Comparison of ENCODE assay signal across 8 cellular contexts in genomic region chr3:107431048-107431297, GRCh38. TPM values are rescaled to one million over a fixed set of nuclear protein-coding genes. Genes with fewer than 3 reads are reported as not detected.
A peak's percentile ranks its signal among the peaks of the same experiment; 100 is the strongest.
DNase-seq lines count a peak whose midpoint lies in the region; ATAC-seq, FAIRE-seq and TF ChIP-seq lines count a peak whose summit lies in the region.

No MANE protein-coding gene starts in this region.

- peak; percentile 52 for ATAC-seq in GM12878

- RAD21 ChIA-PET in GM12878 (lab: Charles Lee; ENCODE audit: unreplicated experiment): interaction anchor here (0.7 to 0.8 kb wide), 2 partner anchors 156 to 310 kb away, joined by 3 read pairs; no protein-coding TSS in a partner anchor

- H3K4me3 ChIP-seq in GM06990 (replicated peaks; ENCODE audit: low read depth, low read length) (peak overlapping the region; percentile 74), GM23248 (peak overlapping the region; percentile 95), GM12878 (peak overlapping the region; percentile 77)

- H3K27ac Mint-ChIP-seq in immature natural killer cell: peak overlapping the region in 2 of 6 donors; percentile 20 to 63

- H3K9me3 Mint-ChIP-seq in immature natural killer cell: no peaks in the 10 kb centered on the region

- POLR2A ChIA-PET in GM12878 (lab: Charles Lee): interaction anchor here (0.6 kb wide), 2 partner anchors 213 to 252 kb away, joined by 4 read pairs; no protein-coding TSS in a partner anchor

- CTCF ChIA-PET in GM12878 (lab: Yijun Ruan, JAX): interaction anchor here (0.6 to 1.9 kb wide), 9 partner anchors 10 to 259 kb away, joined by 3 to 13 read pairs (median 4); no protein-coding TSS in a partner anchor

- H3F3A ChIP-seq in GM23248 (ENCODE audit: insufficient read depth): peaks cover 28% of the 10 kb centered on the region

- H3K27ac ChIP-seq in GM23248 (peak overlapping the region; percentile 64), GM12878 (ENCODE audit: control insufficient read depth, insufficient read depth) (no peak overlapping the region)

- H3K4me2 ChIP-seq in GM23248 (ENCODE audit: unreplicated experiment): peak overlapping the region; percentile 94
- H3K4me2 ChIP-seq in GM12878 (ENCODE audit: control insufficient read depth, insufficient read depth): peak overlapping the region; percentile 82

- no TSS peak for BruUV-seq in GM12878 (replicated peaks; lab: Mats Ljungman, UMichigan)

- H4K20me1 ChIP-seq in GM23248 (ENCODE audit: insufficient read depth) (no peaks in the 10 kb centered on the region), GM12878 (ENCODE audit: control insufficient read depth, insufficient read depth) (no peaks in the 10 kb centered on the region)

- WGBS in GM23248 (ENCODE audit: low coverage in 1 of 2, low lambda C conversion rate in 2 of 2, missing lambda C conversion rate in 2 of 2), 2 experiments: 1 to 5% methylated on average over 14 to 17 of the region's 17 CpGs
- 0% methylated on average over 7 of the region's 17 CpGs for WGBS in GM12878 (ENCODE audit: insufficient coverage, insufficient replicate concordance, low lambda C conversion rate, missing lambda C conversion rate)

- H3K27me3 ChIP-seq in GM06990 (replicated peaks; ENCODE audit: control insufficient read depth, insufficient read depth, low read length) (no peaks in the 10 kb centered on the region; the same call in 1 of the 2 replicates), GM23248 (replicated peaks; ENCODE audit: insufficient read depth) (no peaks in the 10 kb centered on the region), GM12878 (replicated peaks in 1 of 2; ENCODE audit: control insufficient read depth in 2 of 2, insufficient read depth in 2 of 2, low read length in 1 of 2) (peaks cover 0 to 3% of the 10 kb centered on the region in 2 experiments; a peak in 3 of 4 replicates)

- peak overlapping the region; percentile 85 for H3K9ac ChIP-seq in GM23248
- H3K9ac ChIP-seq in GM12878 (ENCODE audit: control insufficient read depth, insufficient read depth, low read length): peak overlapping the region; percentile 5; the same call in 1 of the 2 replicates

- peak overlapping the region; percentile 100 for H2AFZ ChIP-seq in GM23248
- H2AFZ ChIP-seq in GM12878 (ENCODE audit: control insufficient read depth, low read depth, low read length): peak overlapping the region; percentile 76

- in situ Hi-C loops in GM23248 (cut with MboI): no loop called here
- in situ Hi-C loops in GM12878 (cut with MboI): no loop called here

- intact Hi-C loops in GM12878 (cut with micrococcal nuclease; ENCODE audit: unreplicated experiment): loop anchor here (5.0 kb wide), 2 partner anchors 91 to 311 kb away; partner anchors contain the start of gene BBX

- peak overlapping the region; percentile 80 to 91 (median 90) for H3K4me3 Mint-ChIP-seq in immature natural killer cell

- DNase-seq in GM06990 (ENCODE audit: extremely low read depth, insufficient read length) (peak; percentile 42), GM23248 (no peak), NCI-H2029 (lab: John Stamatoyannopoulos, UW) (peak; percentile 34), GM12878 (ENCODE audit: low read depth, low spot score) (no peak), immature natural killer cell (peak in 2 of 3 donors; percentile 20 to 33), NCI-H526 treated with DMSO at 0.1 percent for 48 hours (lab: John Stamatoyannopoulos, UW) (no peak), COR-L47 (lab: John Stamatoyannopoulos, UW) (no peak)
- peak; percentile 59 for DNase-seq in stimulated activated CD4-positive, alpha-beta T cell treated with anti-CD3 and anti-CD28 coated beads, Interleukin-15, amount 100 ng/mL, for 24 hours

- H3K4me1 ChIP-seq in GM23248 (ENCODE audit: insufficient read depth) (peaks cover 8% of the 10 kb centered on the region), GM12878 (ENCODE audit: control insufficient read depth, insufficient read depth, low read length) (no peaks in the 10 kb centered on the region; the same call in 1 of the 2 replicates)

- no peak for TF ChIP-seq CTCF in GM06990 (IDR thresholded peaks at IDR 0.05; ENCODE audit: insufficient read depth, low read length, poor library complexity, severe bottlenecking)
- TF ChIP-seq CTCF in GM12878 (IDR thresholded peaks at IDR 0.05 in 2 of 3, conservative IDR thresholded peaks at IDR 0.05 in 1 of 3; ENCODE audit: control insufficient read depth in 2 of 3, extremely low read depth in 1 of 3, insufficient read depth in 1 of 3, low read depth in 3 of 3, low read length in 3 of 3): no peak

- H3K27me3 Mint-ChIP-seq in immature natural killer cell (ENCODE audit: low read depth in 3 of 3): peaks cover 4 to 19% (median 15%) of the 10 kb centered on the region in 3 donors

- H3K9me3 ChIP-seq in GM23248 (ENCODE audit: low read depth): no peaks in the 10 kb centered on the region
- H3K9me3 ChIP-seq in GM12878 (replicated peaks; ENCODE audit: control insufficient read depth, insufficient read depth, low read length): no peaks in the 10 kb centered on the region

- no peak for TF ChIP-seq EP300 in GM12878 (IDR thresholded peaks at IDR 0.05; ENCODE audit: borderline replicate concordance in 1 of 2, control insufficient read depth in 1 of 2, low read depth in 2 of 2, low read length in 2 of 2)

- H3K36me3 ChIP-seq in GM06990 (ENCODE audit: control insufficient read depth, insufficient read depth, low read length) (no peaks in the 10 kb centered on the region), GM23248 (ENCODE audit: low read depth) (no peaks in the 10 kb centered on the region), GM12878 (ENCODE audit: control insufficient read depth in 2 of 2, insufficient read depth in 2 of 2, low read length in 1 of 2) (no peaks in the 10 kb centered on the region)

- no peak for TF ChIP-seq RAD21 in GM12878 (IDR thresholded peaks at IDR 0.05; ENCODE audit: insufficient read depth, low read depth, low read length)

- no peaks in the 10 kb centered on the region for H3K9me2 ChIP-seq in GM23248 (ENCODE audit: insufficient read depth)

- no peaks in the 10 kb centered on the region for H3K79me2 ChIP-seq in GM23248 (ENCODE audit: insufficient read depth)
- H3K79me2 ChIP-seq in GM12878 (ENCODE audit: control insufficient read depth, insufficient read depth, low read length): no peaks in the 10 kb centered on the region

- H3K36me3 Mint-ChIP-seq in immature natural killer cell: no peaks in the 10 kb centered on the region

- SMC1A ChIA-PET in GM12878 (lab: Charles Lee; ENCODE audit: uncharacterized antibody, unreplicated experiment): interaction anchor here (0.6 to 1.0 kb wide), 3 partner anchors 160 to 195 kb away, joined by 3 read pairs; no protein-coding TSS in a partner anchor

- no peak for FAIRE-seq in GM12878 (lab: Jason Lieb, UNC)

- H3K4me1 Mint-ChIP-seq in immature natural killer cell: peaks cover 19 to 32% of the 10 kb centered on the region in 2 donors

- no peak for TF ChIP-seq POLR2A in GM12878 (IDR thresholded peaks at IDR 0.05; ENCODE audit: low read depth, low read length)

TF ChIP-seq in GM12878, 131 proteins besides CTCF, POLR2A, EP300 and RAD21 (continues in another document):
- TF ChIP-seq CHD4 (IDR thresholded peaks at IDR 0.05): no peak
- no peak for TF ChIP-seq NFYA (IDR thresholded peaks at IDR 0.05; ENCODE audit: borderline replicate concordance, low read depth, low read length)
- no peak for TF ChIP-seq MYB (IDR thresholded peaks at IDR 0.05; ENCODE audit: borderline replicate concordance, low read depth, low read length)
- TF ChIP-seq RB1 (IDR thresholded peaks at IDR 0.05; ENCODE audit: borderline replicate concordance): no peak
- no peak for TF ChIP-seq SIN3A (IDR thresholded peaks at IDR 0.05; ENCODE audit: low read depth, low read length)
- TF ChIP-seq LARP7 (IDR thresholded peaks at IDR 0.05): no peak
- no peak for TF ChIP-seq NBN (IDR thresholded peaks at IDR 0.05)
- TF ChIP-seq EZH2 (IDR thresholded peaks at IDR 0.05; ENCODE audit: borderline replicate concordance, control insufficient read depth, low read depth, low read length): no peak
- TF ChIP-seq SREBF1 (IDR thresholded peaks at IDR 0.05; ENCODE audit: low read length): no peak
- TF ChIP-seq ZSCAN29 (IDR thresholded peaks at IDR 0.05): no peak
- no peak for TF ChIP-seq TBL1XR1 (IDR thresholded peaks at IDR 0.05; ENCODE audit: low read depth, low read length)

RNA-seq across cellular contexts. Expression of gene CCDC54, which starts 53.7 kb away (rescaled TPM):
- not detected in 2 replicates for total RNA-seq in GM23248 (2014; rRNA removed; shearing (Covaris generic))
- polyA plus RNA-seq in GM23248 (2016; fragmentation: Nextera tagmentation; extraction: Ambion mirVana) (0.16 and 0.52 TPM in 2 replicates), GM12878 (2011; rRNA removed) (not detected in 2 replicates), GM12878 (2014; fragmentation: Illumina TruSeq; extraction: Trizol) (not detected in 2 replicates), GM12878 (2014; fragmentation: Nextera tagmentation; extraction: Ambion mirVana) (not detected), GM12878 (2014; rRNA removed) (not detected in 2 replicates), GM12878 (2016; fragmentation: Nextera tagmentation; extraction: Ambion mirVana) (not detected), immature natural killer cell (under 1 TPM in 1 of 3 donors, not detected in 2; 0.32 TPM)
- total RNA-seq in GM12878 (2013; cell fraction: nucleolus; rRNA removed): not detected in 2 replicates
- total RNA-seq in GM12878 (2014; rRNA removed) (not detected in 2 replicates), GM12878 (2014; rRNA removed; fragmentation: Illumina TruSeq; extraction: Trizol) (not detected in 2 replicates), GM12878 (2021) (not detected in 2 replicates)
- not detected for polyA plus RNA-seq in GM12878 (2011; ENCODE audit: low read depth)
- not detected in 2 replicates for polyA plus RNA-seq in GM12878 (2011; cell fraction: cytosol; rRNA removed)
- polyA plus RNA-seq in GM12878 (2011; cell fraction: nucleus; rRNA removed): not detected in 2 replicates
- not detected in 2 replicates for polyA plus RNA-seq in GM12878 (2012)
- not detected in 2 replicates for polyA minus RNA-seq in GM12878 (2011; rRNA and poly(A)+ RNA removed)
- polyA minus RNA-seq in GM12878 (2011; cell fraction: cytosol; rRNA and poly(A)+ RNA removed): not detected in 2 replicates
- polyA minus RNA-seq in GM12878 (2011; cell fraction: nucleus; rRNA and poly(A)+ RNA removed): not detected in 2 replicates

Comparison
In these comparisons a context has a peak if more than half of its experiments do, and no peak if none do; other contexts are left out.
1. DNase-seq: peak in GM06990 (single experiment), NCI-H2029 (single experiment), immature natural killer cell (2 of 3) and stimulated activated CD4-positive, alpha-beta T cell treated with anti-CD3 and anti-CD28 coated beads, Interleukin-15, amount 100 ng/mL, for 24 hours (single experiment); none in GM23248 (single experiment), GM12878 (single experiment), NCI-H526 treated with DMSO at 0.1 percent for 48 hours (single experiment) and COR-L47 (single experiment).
2. Peak in every context shown above with its lines, with median percentiles within 50 percentile points of each other: H3K4me3 ChIP-seq.